Comparison of ENCODE assay signal across 8 cellular contexts in genomic region chr12:57896437-57897201, GRCh38.
DNase-seq lines count a peak whose midpoint lies in the region; ATAC-seq and TF ChIP-seq lines count a peak whose summit lies in the region.

No MANE protein-coding gene starts in this region.

- intact Hi-C loops in posterior cingulate gyrus (cut with DNase I): loop anchor here (1.0 kb wide), 1 partner anchor 65 kb away; no protein-coding TSS in a partner anchor

- ATAC-seq in GM18867 (IDR thresholded peaks at IDR 0.05; ENCODE audit: unreplicated experiment): no peak

- DNase-seq in NCI-H2081 (lab: John Stamatoyannopoulos, UW): peak; percentile 66 to 77
- DNase-seq in NCI-H2081 treated with DMSO at 0.1 percent for 48 hours (lab: John Stamatoyannopoulos, UW): no peak
- DNase-seq in NCI-H524 (lab: John Stamatoyannopoulos, UW): peak; percentile 32 to 70
- peak; percentile 79 for DNase-seq in astrocyte of the hippocampus (ENCODE audit: low read depth, low spot score)
- DNase-seq in hippocampal formation (lab: John Stamatoyannopoulos, UW): peak; percentile 68 to 77
- peak; percentile 69 to 98 (median 82) for DNase-seq in posterior cingulate gyrus
- DNase-seq in GM20000 (ENCODE audit: low spot score): no peak

- no peak for TF ChIP-seq CTCF in GM20000 (IDR thresholded peaks at IDR 0.05; ENCODE audit: extremely low read depth, missing control alignments)

Comparison
In these comparisons a context has a peak if more than half of its experiments do, and no peak if none do; other contexts are left out.
1. DNase-seq: peak in NCI-H2081 (2 of 2), NCI-H524 (2 of 2), astrocyte of the hippocampus (single experiment), hippocampal formation (2 of 2) and posterior cingulate gyrus (10 of 10); none in NCI-H2081 treated with DMSO at 0.1 percent for 48 hours (single experiment) and GM20000 (single experiment).